27 cellular contexts compared by ENCODE assay signal in genomic region chr1:243346016-243346415, GRCh38.
"Had no signal": no experiment of that assay in that cellular context is flagged by ENCODE, and none has a peak within 500 bp of the region (broad histone marks: within the 10 kb centered on the region; RNA-seq: fewer than 3 reads in every experiment).

No MANE protein-coding gene starts in this region.

- H3K27ac Mint-ChIP-seq: activated CD8-positive, alpha-beta T cell treated with anti-CD3 and anti-CD28 coated beads for 36 hours; activated T-helper 17 cell treated with anti-CD3 and anti-CD28 coated beads, Interleukin-2, amount 50 U/mL, for 72 hours; naive thymus-derived CD8-positive, alpha-beta T cell; stimulated activated naive B cell treated with anti-CD40 and anti-IgM and Interleukin-4, amounts not matched to agents 10 μg/mL and 1 μg/mL and 100 μg/mL, for 72 hours; T-helper 1 cell treated with Interleukin-12 subunit alpha and Interleukin-12 subunit beta and Interleukin-4 antibody, amounts not matched to agents 30 μg/mL and 1 μg/mL, for 36 hours had no signal

- DNase-seq: activated CD4-positive, alpha-beta T cell treated with anti-CD3 and anti-CD28 coated beads, Interleukin-2, amount 50 U/mL, for 1 hour; activated CD4-positive, CD25-positive, alpha-beta regulatory T cell treated with anti-CD3 and anti-CD28 coated beads, Interleukin-2, amount 50 U/mL, for 72 hours; activated CD8-positive, alpha-beta T cell treated with anti-CD3 and anti-CD28 coated beads for 36 hours; activated gamma-delta T cell treated with Interleukin-2 at 50 U/mL for 16 hours; activated naive CD4-positive, alpha-beta T cell treated with anti-CD3 and anti-CD28 coated beads, Interleukin-2, amount 50 U/mL, for 16 hours; activated T-cell treated with anti-CD3 and anti-CD28 coated beads, Interleukin-2, amount 50 U/mL, for 4 hours; amniotic stem cell; central memory CD4-positive, alpha-beta T cell; foreskin keratinocyte; heart right ventricle; mesenchymal stem cell; naive thymus-derived CD8-positive, alpha-beta T cell; stimulated activated CD4-positive, alpha-beta T cell treated with anti-CD3 and anti-CD28 coated beads, Interleukin-15, amount 100 ng/mL, for 24 hours; stimulated activated CD4-positive, alpha-beta T cell treated with anti-CD3 and anti-CD28 coated beads, Interleukin-2, amount 100 ng/mL, for 24 hours; stimulated activated naive B cell treated with anti-CD40 and anti-IgM and Interleukin-4, amounts not matched to agents 10 μg/mL and 1 μg/mL and 100 μg/mL, for 72 hours; SW 1271; T-helper 9 cell had no signal

- H3K4me1 ChIP-seq: breast epithelium, esophagus muscularis mucosa, foreskin keratinocyte, prostate gland, right atrium auricular region, suprapubic skin had no signal

- H3K9me3 Mint-ChIP-seq: activated CD8-positive, alpha-beta T cell treated with anti-CD3 and anti-CD28 coated beads for 36 hours; activated T-cell treated with anti-CD3 and anti-CD28 coated beads, Interleukin-2, amount 50 U/mL, for 4 hours; activated T-helper 17 cell treated with anti-CD3 and anti-CD28 coated beads, Interleukin-2, amount 50 U/mL, for 72 hours; naive thymus-derived CD8-positive, alpha-beta T cell; stimulated activated naive B cell treated with anti-CD40 and anti-IgM and Interleukin-4, amounts not matched to agents 10 μg/mL and 1 μg/mL and 100 μg/mL, for 72 hours; T-helper 1 cell treated with Interleukin-12 subunit alpha and Interleukin-12 subunit beta and Interleukin-4 antibody, amounts not matched to agents 30 μg/mL and 1 μg/mL, for 36 hours had no signal

- H3K27me3 ChIP-seq: breast epithelium, esophagus muscularis mucosa, foreskin keratinocyte, heart right ventricle, neutrophil, ovary, right atrium auricular region, suprapubic skin, tibial nerve had no signal

- H3K4me3 Mint-ChIP-seq: activated CD8-positive, alpha-beta T cell treated with anti-CD3 and anti-CD28 coated beads for 36 hours; activated T-cell treated with anti-CD3 and anti-CD28 coated beads, Interleukin-2, amount 50 U/mL, for 4 hours; activated T-helper 17 cell treated with anti-CD3 and anti-CD28 coated beads, Interleukin-2, amount 50 U/mL, for 72 hours; naive thymus-derived CD8-positive, alpha-beta T cell; stimulated activated naive B cell treated with anti-CD40 and anti-IgM and Interleukin-4, amounts not matched to agents 10 μg/mL and 1 μg/mL and 100 μg/mL, for 72 hours; T-helper 1 cell treated with Interleukin-12 subunit alpha and Interleukin-12 subunit beta and Interleukin-4 antibody, amounts not matched to agents 30 μg/mL and 1 μg/mL, for 36 hours had no signal

- H3K36me3 ChIP-seq: ovary, prostate gland, right atrium auricular region had no signal

- H3K4me3 ChIP-seq: breast epithelium, esophagus muscularis mucosa, heart right ventricle, ovary, prostate gland, right atrium auricular region, suprapubic skin, tibial nerve had no signal

- H3K27me3 Mint-ChIP-seq: activated CD8-positive, alpha-beta T cell treated with anti-CD3 and anti-CD28 coated beads for 36 hours; activated T-helper 17 cell treated with anti-CD3 and anti-CD28 coated beads, Interleukin-2, amount 50 U/mL, for 72 hours; naive thymus-derived CD8-positive, alpha-beta T cell; stimulated activated naive B cell treated with anti-CD40 and anti-IgM and Interleukin-4, amounts not matched to agents 10 μg/mL and 1 μg/mL and 100 μg/mL, for 72 hours had no signal

- H3K9me3 ChIP-seq: breast epithelium, esophagus muscularis mucosa, heart right ventricle, neutrophil, ovary, prostate gland, right atrium auricular region, suprapubic skin, tibial nerve had no signal

- ATAC-seq: activated CD8-positive, alpha-beta T cell treated with anti-CD3 and anti-CD28 coated beads for 36 hours; activated T-cell treated with anti-CD3 and anti-CD28 coated beads, Interleukin-2, amount 50 U/mL, for 4 hours; activated T-helper 17 cell treated with anti-CD3 and anti-CD28 coated beads, Interleukin-2, amount 50 U/mL, for 72 hours; foreskin keratinocyte; heart right ventricle; naive thymus-derived CD8-positive, alpha-beta T cell; stimulated activated naive B cell treated with anti-CD40 and anti-IgM and Interleukin-4, amounts not matched to agents 10 μg/mL and 1 μg/mL and 100 μg/mL, for 72 hours had no signal
